15 cellular contexts compared by ENCODE assay signal in the genomic region with DNA sequence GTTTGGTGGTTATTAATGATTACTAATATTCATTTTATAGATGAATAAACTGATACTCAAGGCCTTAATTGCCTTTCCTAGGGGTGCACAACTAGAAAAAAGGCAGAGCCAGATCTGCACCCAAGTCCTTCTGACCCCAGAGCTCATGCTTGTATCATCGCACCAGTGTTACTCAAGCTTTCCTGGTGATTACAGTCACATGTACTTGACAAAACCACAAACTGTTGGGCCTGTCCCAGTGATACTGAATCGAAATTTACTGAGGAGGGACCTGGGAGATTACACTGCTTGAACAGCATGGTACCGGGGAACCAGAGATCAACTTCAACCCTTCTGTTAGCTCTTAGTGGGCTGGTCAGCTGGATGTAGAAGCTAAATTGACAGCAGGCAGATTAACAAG. TPM values are rescaled to one million over a fixed set of nuclear protein-coding genes. Genes with fewer than 3 reads are reported as not detected.
DNase-seq lines count a peak whose midpoint lies in the region; ATAC-seq lines count a peak whose summit lies in the region.
"Had no signal": no experiment of that assay in that cellular context is flagged by ENCODE, and none has a peak within 500 bp of the region (broad histone marks: within the 10 kb centered on the region; RNA-seq: fewer than 3 reads in every experiment).

No MANE protein-coding gene starts in this region.

- DNase-seq in AG08395 (ENCODE audit: low spot score) = peak; percentile 20
- peak; percentile 19 for DNase-seq in ELR (ENCODE audit: low read depth)
- peak; percentile 6 for DNase-seq in RKO (ENCODE audit: low spot score)
- peak; percentile 24 for DNase-seq in fibroblast of gingiva (ENCODE audit: low read depth)
- DNase-seq in ecto neural progenitor cell (ENCODE audit: low spot score) = no peak
- no peak for DNase-seq in GOT3 (lab: John Stamatoyannopoulos, UW)
- DNase-seq in SK-N-DZ (ENCODE audit: low spot score) = no peak
- DNase-seq: activated CD8-positive, alpha-beta memory T cell treated with anti-CD3 and anti-CD28 coated beads for 24 hours; CD4-positive, alpha-beta T cell; effector memory CD8-positive, alpha-beta T cell; NCI-H1105 treated with DMSO at 0.1 percent for 48 hours; NCI-H345 had no signal

- ATAC-seq in GM18858 (IDR thresholded peaks at IDR 0.05; ENCODE audit: unreplicated experiment) = no peak
- ATAC-seq: effector memory CD8-positive, alpha-beta T cell; HCT116; left lobe of liver had no signal

RNA-seq across cellular contexts. Expression of a gene that starts 33.7 kb away (rescaled TPM):
- 30.1 and 39.1 TPM in 2 replicates for polyA plus RNA-seq in SK-N-DZ (2014; cell fraction: cytosol; rRNA removed)
- polyA plus RNA-seq in SK-N-DZ (2014; cell fraction: nucleus; rRNA removed) = 29.2 and 34.9 TPM in 2 replicates

RNA-seq across cellular contexts. Expression of a gene that starts 34.0 kb away (rescaled TPM):
- polyA plus RNA-seq in SK-N-DZ (2014; cell fraction: cytosol; rRNA removed) = 1.1 and 2.3 TPM in 2 replicates
- polyA plus RNA-seq in SK-N-DZ (2014; cell fraction: nucleus; rRNA removed) = 2.0 and 2.1 TPM in 2 replicates

Comparison
In these comparisons a context has a peak if more than half of its experiments do, and no peak if none do; other contexts are left out.
1. DNase-seq: peak in AG08395 (single experiment), ELR (single experiment), RKO (single experiment) and fibroblast of gingiva (single experiment); none in ecto neural progenitor cell (single experiment), GOT3 (single experiment) and SK-N-DZ (single experiment).